21 cellular contexts compared by ENCODE assay signal in genomic region chr10:42969909-42970308, GRCh38.
"Had no signal": no experiment of that assay in that cellular context is flagged by ENCODE, and none has a peak within 500 bp of the region (broad histone marks: within the 10 kb centered on the region; RNA-seq: fewer than 3 reads in every experiment).

No MANE protein-coding gene starts in this region.

- H3K27me3 ChIP-seq: neutrophil, SJSA1 had no signal

- H3K4me3 Mint-ChIP-seq: activated T-helper 17 cell treated with anti-CD3 and anti-CD28 coated beads, Interleukin-2, amount 50 U/mL, for 72 hours; nephron; stimulated activated naive B cell treated with anti-CD40 and anti-IgM and Interleukin-4, amounts not matched to agents 10 μg/mL and 1 μg/mL and 100 μg/mL, for 72 hours; type B pancreatic cell had no signal

- H3K4me1 ChIP-seq: gastroesophageal sphincter, heart left ventricle, parathyroid adenoma, SJSA1 had no signal

- ATAC-seq: activated T-helper 17 cell treated with anti-CD3 and anti-CD28 coated beads, Interleukin-2, amount 50 U/mL, for 72 hours; gastroesophageal sphincter; heart left ventricle; left lobe of liver; stimulated activated naive B cell treated with anti-CD40 and anti-IgM and Interleukin-4, amounts not matched to agents 10 μg/mL and 1 μg/mL and 100 μg/mL, for 72 hours had no signal

- H3K36me3 Mint-ChIP-seq: stimulated activated naive B cell treated with anti-CD40 and anti-IgM and Interleukin-4, amounts not matched to agents 10 μg/mL and 1 μg/mL and 100 μg/mL, for 72 hours; type B pancreatic cell had no signal

- H3K27me3 Mint-ChIP-seq: stimulated activated naive B cell treated with anti-CD40 and anti-IgM and Interleukin-4, amounts not matched to agents 10 μg/mL and 1 μg/mL and 100 μg/mL, for 72 hours; type B pancreatic cell had no signal

- H3K4me1 Mint-ChIP-seq: activated T-helper 17 cell treated with anti-CD3 and anti-CD28 coated beads, Interleukin-2, amount 50 U/mL, for 72 hours; nephron; stimulated activated naive B cell treated with anti-CD40 and anti-IgM and Interleukin-4, amounts not matched to agents 10 μg/mL and 1 μg/mL and 100 μg/mL, for 72 hours had no signal

- H3K36me3 ChIP-seq: gastroesophageal sphincter, heart left ventricle, neutrophil, SJSA1, WERI-Rb-1 had no signal

- DNase-seq: activated CD4-positive, alpha-beta T cell treated with anti-CD3 and anti-CD28 coated beads for 1 hour; activated CD4-positive, alpha-beta T cell treated with anti-CD3 and anti-CD28 coated beads, Interleukin-2, amount 50 U/mL, for 1 hour; activated naive CD4-positive, alpha-beta T cell treated with Interleukin-2 at 50 U/mL for 16 hours; amygdala; cerebellar nuclear complex; cortex of kidney; stimulated activated CD4-positive, alpha-beta T cell treated with anti-CD3 and anti-CD28 coated beads, Interleukin-2, amount 100 ng/mL, for 48 hours; stimulated activated naive B cell treated with anti-CD40 and anti-IgM and Interleukin-4, amounts not matched to agents 10 μg/mL and 1 μg/mL and 100 μg/mL, for 72 hours; T-helper 1 cell; WERI-Rb-1 had no signal

- H3K27ac ChIP-seq: epithelial cell of prostate, gastroesophageal sphincter, heart left ventricle, neutrophil, parathyroid adenoma, SJSA1, WERI-Rb-1 had no signal

- H3K4me3 ChIP-seq: gastroesophageal sphincter, heart left ventricle, lung, SJSA1 had no signal

- H3K9me3 Mint-ChIP-seq: activated T-helper 17 cell treated with anti-CD3 and anti-CD28 coated beads, Interleukin-2, amount 50 U/mL, for 72 hours; nephron; stimulated activated naive B cell treated with anti-CD40 and anti-IgM and Interleukin-4, amounts not matched to agents 10 μg/mL and 1 μg/mL and 100 μg/mL, for 72 hours; type B pancreatic cell had no signal

- H3K27ac Mint-ChIP-seq: activated T-helper 17 cell treated with anti-CD3 and anti-CD28 coated beads, Interleukin-2, amount 50 U/mL, for 72 hours; nephron; stimulated activated naive B cell treated with anti-CD40 and anti-IgM and Interleukin-4, amounts not matched to agents 10 μg/mL and 1 μg/mL and 100 μg/mL, for 72 hours; type B pancreatic cell had no signal

- H3K9me3 ChIP-seq: gastroesophageal sphincter, heart left ventricle, neutrophil, SJSA1 had no signal
